In the genomic region with DNA sequence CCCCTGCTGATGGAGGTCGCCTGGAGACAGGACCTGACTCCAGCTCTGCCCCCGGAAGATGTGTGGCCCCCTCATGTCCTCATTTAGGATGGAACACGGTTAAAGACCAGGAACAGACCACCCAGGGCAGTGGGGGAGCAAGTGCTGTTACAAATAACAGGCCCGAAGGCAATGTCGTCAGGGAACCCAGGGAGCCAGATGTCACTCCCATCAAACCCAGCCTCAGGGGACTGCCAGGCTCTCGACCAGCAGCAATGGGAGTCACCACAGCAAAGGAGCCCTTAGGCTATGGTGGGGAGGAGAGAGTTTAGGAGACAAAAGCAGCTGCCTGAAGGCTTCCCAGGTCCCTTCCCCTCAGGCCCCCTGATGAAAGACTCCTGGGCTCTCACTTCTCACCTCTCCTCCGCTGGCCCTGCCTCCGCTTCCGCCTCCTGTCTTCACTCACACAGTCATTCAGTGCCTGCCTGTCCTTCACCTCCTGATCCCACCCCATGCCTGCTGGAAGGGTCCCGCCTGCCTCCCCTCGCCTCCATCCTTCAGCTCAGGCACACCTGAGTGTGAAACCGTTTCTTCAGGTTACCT, we compare ENCODE assay signal across 8 cellular contexts. TPM values are rescaled to one million over a fixed set of nuclear protein-coding genes. Genes with fewer than 3 reads are reported as not detected.
DNase-seq lines count a peak whose midpoint lies in the region; ATAC-seq and TF ChIP-seq lines count a peak whose summit lies in the region.

No MANE protein-coding gene starts in this region.

- H3K4me3 ChIP-seq in Peyer's patch (peak overlapping the region in 3 of 4 donors; percentile 26 to 47 (median 29)), hepatocyte (no peak overlapping the region), tibial artery (peak overlapping the region in 1 of 2 donors; percentile 19)

- no peaks in the 10 kb centered on the region for H3K9me2 ChIP-seq in hepatocyte (replicated peaks; ENCODE audit: insufficient read depth)

- H3K4me1 ChIP-seq in Peyer's patch (peaks cover 23 to 68% (median 42%) of the 10 kb centered on the region in 4 donors), hepatocyte (ENCODE audit: insufficient read depth) (peaks cover 35% of the 10 kb centered on the region), tibial artery (peaks cover 9 to 81% (median 66%) of the 10 kb centered on the region in 4 donors)

- intact Hi-C loops in tibial artery (cut with DNase I; ENCODE audit: low total_unique reads), result loop anchor here (5.0 to 10.0 kb wide), 3 partner anchors 36 to 211 kb away; a partner anchor contains a TSS

- H3K4me3 Mint-ChIP-seq in activated naive CD4-positive, alpha-beta T cell treated with anti-CD3 and anti-CD28 coated beads, Interleukin-2, amount 10 ng/mL, durations not matched to agents 7 days and 5 days, result no peak overlapping the region

- no peaks in the 10 kb centered on the region for H3K9me3 ChIP-seq in Peyer's patch
- H3K9me3 ChIP-seq in hepatocyte (ENCODE audit: low read depth), result no peaks in the 10 kb centered on the region
- H3K9me3 ChIP-seq in tibial artery, result no peaks in the 10 kb centered on the region

- no peaks in the 10 kb centered on the region for H3K27me3 Mint-ChIP-seq in activated naive CD4-positive, alpha-beta T cell treated with anti-CD3 and anti-CD28 coated beads, Interleukin-2, amount 10 ng/mL, durations not matched to agents 7 days and 5 days

- H3K27ac Mint-ChIP-seq in activated naive CD4-positive, alpha-beta T cell treated with anti-CD3 and anti-CD28 coated beads, Interleukin-2, amount 10 ng/mL, durations not matched to agents 7 days and 5 days, result peak overlapping the region; percentile 88

- no peak for TF ChIP-seq POLR2A in Peyer's patch (IDR thresholded peaks at IDR 0.05)

- H3K4me2 ChIP-seq in hepatocyte, result peak overlapping the region; percentile 69

- H3K27me3 ChIP-seq in Peyer's patch, result no peaks in the 10 kb centered on the region
- no peaks in the 10 kb centered on the region for H3K27me3 ChIP-seq in hepatocyte
- no peaks in the 10 kb centered on the region for H3K27me3 ChIP-seq in tibial artery

- peaks cover 0 to 28% (median 0%) of the 10 kb centered on the region in 3 donors for H3K36me3 ChIP-seq in Peyer's patch
- no peaks in the 10 kb centered on the region for H3K36me3 ChIP-seq in hepatocyte (replicated peaks; ENCODE audit: insufficient read depth, low read depth)
- H3K36me3 ChIP-seq in tibial artery, result peaks cover 14 to 74% (median 24%) of the 10 kb centered on the region in 3 donors

- H2AFZ ChIP-seq in hepatocyte, result no peak overlapping the region

- CTCF ChIA-PET in activated naive CD4-positive, alpha-beta T cell treated with anti-CD3 and anti-CD28 coated beads, Interleukin-2, amount 10 ng/mL, durations not matched to agents 7 days and 5 days (lab: Charles Lee), result interaction anchor here (0.8 to 7.0 kb wide), 13 partner anchors 12 to 508 kb away, joined by 3 to 216 read pairs (median 6); a partner anchor contains a TSS

- DNase-seq in activated naive CD4-positive, alpha-beta T cell treated with anti-CD3 and anti-CD28 coated beads, Interleukin-2, amount 10 ng/mL, durations not matched to agents 7 days and 5 days, result no peak
- DNase-seq in activated naive CD4-positive, alpha-beta T cell treated with Interleukin-2 at 50 U/mL for 16 hours, result no peak
- DNase-seq in Peyer's patch (peak in 1 of 3 donors; percentile 61), hepatocyte (ENCODE audit: low spot score) (no peak), tibial artery (no peak), NCI-H748 treated with DMSO at 0.1 percent for 48 hours (lab: John Stamatoyannopoulos, UW) (no peak), superior temporal gyrus (ENCODE audit: extremely low spot score) (no peak)

- peaks cover 57% of the 10 kb centered on the region for H4K20me1 ChIP-seq in hepatocyte (ENCODE audit: insufficient read depth, poor library complexity, severe bottlenecking)

- no peak for ATAC-seq in GM18873 (IDR thresholded peaks at IDR 0.05; ENCODE audit: low FRiP score, unreplicated experiment)

- H3K36me3 Mint-ChIP-seq in activated naive CD4-positive, alpha-beta T cell treated with anti-CD3 and anti-CD28 coated beads, Interleukin-2, amount 10 ng/mL, durations not matched to agents 7 days and 5 days, result peaks cover 65% of the 10 kb centered on the region

- WGBS in hepatocyte (ENCODE audit: low lambda C conversion rate, missing lambda C conversion rate), result 73% methylated on average over 12 of the region's 12 CpGs

- H3K79me2 ChIP-seq in hepatocyte, result peaks cover 58% of the 10 kb centered on the region

- no peak for TF ChIP-seq CTCF in Peyer's patch (IDR thresholded peaks at IDR 0.05)
- no peak for TF ChIP-seq CTCF in hepatocyte (IDR thresholded peaks at IDR 0.05; ENCODE audit: poor library complexity)
- no peak for TF ChIP-seq CTCF in tibial artery (IDR thresholded peaks at IDR 0.05)

- no peaks in the 10 kb centered on the region for H3K9me3 Mint-ChIP-seq in activated naive CD4-positive, alpha-beta T cell treated with anti-CD3 and anti-CD28 coated beads, Interleukin-2, amount 10 ng/mL, durations not matched to agents 7 days and 5 days

- peak overlapping the region; percentile 59 to 91 (median 82) for H3K27ac ChIP-seq in Peyer's patch
- H3K27ac ChIP-seq in hepatocyte, result peak overlapping the region; percentile 73
- H3K27ac ChIP-seq in tibial artery, result peak overlapping the region; percentile 46 to 47

- peaks cover 89% of the 10 kb centered on the region for H3K4me1 Mint-ChIP-seq in activated naive CD4-positive, alpha-beta T cell treated with anti-CD3 and anti-CD28 coated beads, Interleukin-2, amount 10 ng/mL, durations not matched to agents 7 days and 5 days

RNA-seq across cellular contexts. Expression of a gene that starts 4.4 kb away (rescaled TPM):
- total RNA-seq in Peyer's patch (100 to 1,000 TPM in 1 of 4 donors, 10 to 100 TPM in 3; 59.4 to 132 (median 93.7) TPM), hepatocyte (82.9 and 84.0 TPM in 2 replicates)
- 117 and 118 TPM in 2 replicates for polyA plus RNA-seq in hepatocyte

RNA-seq across cellular contexts. Expression of a gene that starts 7.8 kb away (rescaled TPM):
- 100 to 1,000 TPM; 222 to 550 (median 280) TPM for total RNA-seq in Peyer's patch
- total RNA-seq in hepatocyte, result 231 and 271 TPM in 2 replicates
- 144 and 170 TPM in 2 replicates for polyA plus RNA-seq in hepatocyte

RNA-seq across cellular contexts. Expression of a gene that starts 26.1 kb away (rescaled TPM):
- 10 to 100 TPM; 16.5 to 51.0 (median 41.3) TPM for total RNA-seq in Peyer's patch
- total RNA-seq in hepatocyte, result 25.8 and 31.8 TPM in 2 replicates
- polyA plus RNA-seq in hepatocyte, result 17.5 and 22.2 TPM in 2 replicates

RNA-seq across cellular contexts. Expression of a gene that starts 42.4 kb away (rescaled TPM):
- total RNA-seq in Peyer's patch (1 to 10 TPM in 3 of 4 donors, under 1 TPM in 1; 0.95 to 6.6 (median 1.6) TPM), hepatocyte (0.16 and 0.17 TPM in 2 replicates)
- 0.10 and 0.21 TPM in 2 replicates for polyA plus RNA-seq in hepatocyte
